Comparison of ENCODE assay signal across 8 cellular contexts in genomic region chr22:50526849-50527801, GRCh38. TPM values are rescaled to one million over a fixed set of nuclear protein-coding genes. Genes with fewer than 3 reads are reported as not detected.
DNase-seq lines count a peak whose midpoint lies in the region; ATAC-seq, FAIRE-seq and TF ChIP-seq lines count a peak whose summit lies in the region.

No MANE protein-coding gene starts in this region.

- in situ Hi-C loops in ACHN (cut with HindIII; ENCODE audit: low pct_ligation_motif_present, low pct_unique_long_range_greater_than_20kb, low sequenced_read_pairs): no loop called here

- H3K9me3 ChIP-seq in liver (ENCODE audit: control insufficient read depth in 4 of 4, low read length in 3 of 4): no peaks in the 10 kb centered on the region

- ATAC-seq in GM19023 (IDR thresholded peaks at IDR 0.05; ENCODE audit: unreplicated experiment): no peak

- no peak for TF ChIP-seq CTCF in liver (IDR thresholded peaks at IDR 0.05; ENCODE audit: low read depth, low read length, missing input control)

- peaks cover 13 to 62% (median 31%) of the 10 kb centered on the region in 4 donors for H3K4me1 ChIP-seq in liver (ENCODE audit: control insufficient read depth in 4 of 4, insufficient read depth in 4 of 4, low read length in 3 of 4)

- peak; percentile 97 for FAIRE-seq in GM18507 (lab: Jason Lieb, UNC)

- no peak for TF ChIP-seq RAD21 in liver (IDR thresholded peaks at IDR 0.05)

- H3K27ac ChIP-seq in caudate nucleus (ENCODE audit: low read depth, low read length) (peak overlapping the region; percentile 63), liver (ENCODE audit: low read depth in 1 of 2, low read length in 2 of 2) (peak overlapping the region; percentile 92 to 96), temporal lobe (ENCODE audit: low read depth, low read length) (peak overlapping the region; percentile 74)

- peaks cover 7 to 17% (median 10%) of the 10 kb centered on the region in 4 donors for H3K36me3 ChIP-seq in liver (ENCODE audit: control insufficient read depth in 4 of 4, insufficient read depth in 3 of 4, low read depth in 1 of 4, low read length in 3 of 4)

- 43% methylated on average over 29 of the region's 29 CpGs for WGBS in liver

- peak overlapping the region; percentile 20 to 77 (median 73) for H3K4me3 ChIP-seq in liver (ENCODE audit: low read depth in 1 of 3, low read length in 3 of 3)

- DNase-seq in ACHN (peak; percentile 70), GM18507 (ENCODE audit: extremely low spot score, insufficient read length, low read depth) (no peak), RPMI8226 (peak; percentile 89), caudate nucleus (lab: John Stamatoyannopoulos, UW) (no peak), GM03348 (ENCODE audit: low spot score) (no peak)

- H3K9ac ChIP-seq in liver (ENCODE audit: low read depth in 1 of 2, low read length in 2 of 2): peak overlapping the region in 1 of 2 donors; percentile 59

- no peaks in the 10 kb centered on the region for H3K27me3 ChIP-seq in liver (ENCODE audit: control insufficient read depth in 4 of 4, insufficient read depth in 4 of 4, low read length in 3 of 4)

TF ChIP-seq in liver, 16 proteins besides CTCF, POLR2A, EP300 and RAD21:
- TF ChIP-seq JUND (IDR thresholded peaks at IDR 0.05) (no peak), HNF4A (conservative IDR thresholded peaks at IDR 0.05) (peak; percentile 21 to 47), RXRA (IDR thresholded peaks at IDR 0.05) (peak; percentile 66 to 69), YY1 (IDR thresholded peaks at IDR 0.05) (peak; percentile 45), EGR1 (IDR thresholded peaks at IDR 0.05; ENCODE audit: low read depth in 2 of 2) (no peak)

RNA-seq across cellular contexts. Expression of gene SCO2, which starts 1.7 kb away (rescaled TPM):
- total RNA-seq in liver: 1 to 10 TPM; 1.4 to 1.7 TPM
- polyA plus RNA-seq in liver: 1 to 10 TPM; 1.9 to 2.9 TPM
- 0.98 TPM for total RNA-seq in temporal lobe

RNA-seq across cellular contexts. Expression of gene TYMP, which starts 2.7 kb away (rescaled TPM):
- total RNA-seq in liver (100 to 1,000 TPM in 1 of 2 donors, 10 to 100 TPM in 1; 41.2 to 109 TPM), temporal lobe (1.5 TPM)
- 10 to 100 TPM; 34.0 to 89.8 TPM for polyA plus RNA-seq in liver

RNA-seq across cellular contexts. Expression of gene KLHDC7B, which starts 18.6 kb away (rescaled TPM):
- under 1 TPM in 1 of 2 donors, not detected in 1; 0.08 TPM for total RNA-seq in liver
- polyA plus RNA-seq in liver: under 1 TPM; 0.08 to 0.16 TPM
- not detected for total RNA-seq in temporal lobe

RNA-seq across cellular contexts. Expression of gene NCAPH2, which starts 19.1 kb away (rescaled TPM):
- total RNA-seq in liver (10 to 100 TPM; 15.2 to 30.8 TPM), temporal lobe (39.3 TPM)
- polyA plus RNA-seq in liver: 10 to 100 TPM; 12.0 to 12.5 TPM

RNA-seq across cellular contexts. Expression of gene LMF2, which starts 19.6 kb away (rescaled TPM):
- 10 to 100 TPM; 24.0 to 27.9 TPM for total RNA-seq in liver
- 10 to 100 TPM; 16.7 to 35.6 TPM for polyA plus RNA-seq in liver
- total RNA-seq in temporal lobe: 11.6 TPM

Comparison
In these comparisons a context has a peak if more than half of its experiments do, and no peak if none do; other contexts are left out.
1. DNase-seq: peak in ACHN (single experiment) and RPMI8226 (single experiment); none in GM18507 (single experiment), caudate nucleus (0 of 61) and GM03348 (single experiment).
2. RNA of gene TYMP, which starts 2.7 kb away (total RNA-seq): 41.2 to 109 TPM in liver; 1.5 TPM in temporal lobe (single experiment); every median in the first group is over 10 times any median in the second.
3. Peak in every context shown above with its lines, with median percentiles within 50 percentile points of each other: H3K27ac ChIP-seq.